In genomic region chr1:178540646-178541045, GRCh38 we compare ENCODE assay signal across 1 cellular context.
TF ChIP-seq lines count a peak whose summit lies in the region.

No MANE protein-coding gene starts in this region.

TF ChIP-seq in GM23338, 12 proteins besides CTCF, POLR2A, EP300 and RAD21 (continued from another document):
- no peak for TF ChIP-seq ZNF462 (CRISPR knock-in tag; IDR thresholded peaks at IDR 0.05)
- no peak for TF ChIP-seq ETS1 (IDR thresholded peaks at IDR 0.05)
- TF ChIP-seq JUNB (IDR thresholded peaks at IDR 0.05; ENCODE audit: unreplicated experiment), result no peak
- no peak for TF ChIP-seq EZH2phosphoT487 (IDR thresholded peaks at IDR 0.05; ENCODE audit: unreplicated experiment)
- TF ChIP-seq NANOG (IDR thresholded peaks at IDR 0.05; ENCODE audit: borderline replicate concordance), result no peak
- no peak for TF ChIP-seq POLR2AphosphoS5 (IDR thresholded peaks at IDR 0.05; ENCODE audit: low read depth)
- TF ChIP-seq EZH2 (IDR thresholded peaks at IDR 0.05; ENCODE audit: low read depth, unreplicated experiment), result no peak
- TF ChIP-seq ZNF114 (CRISPR knock-in tag; IDR thresholded peaks at IDR 0.05), result no peak
- no peak for TF ChIP-seq CREB1 (CRISPR knock-in tag; IDR thresholded peaks at IDR 0.05; ENCODE audit: low read depth)
- no peak for TF ChIP-seq STAT1 (IDR thresholded peaks at IDR 0.05; ENCODE audit: unreplicated experiment)
- no peak for TF ChIP-seq REST (IDR thresholded peaks at IDR 0.05; ENCODE audit: unreplicated experiment)
